In the genomic region with DNA sequence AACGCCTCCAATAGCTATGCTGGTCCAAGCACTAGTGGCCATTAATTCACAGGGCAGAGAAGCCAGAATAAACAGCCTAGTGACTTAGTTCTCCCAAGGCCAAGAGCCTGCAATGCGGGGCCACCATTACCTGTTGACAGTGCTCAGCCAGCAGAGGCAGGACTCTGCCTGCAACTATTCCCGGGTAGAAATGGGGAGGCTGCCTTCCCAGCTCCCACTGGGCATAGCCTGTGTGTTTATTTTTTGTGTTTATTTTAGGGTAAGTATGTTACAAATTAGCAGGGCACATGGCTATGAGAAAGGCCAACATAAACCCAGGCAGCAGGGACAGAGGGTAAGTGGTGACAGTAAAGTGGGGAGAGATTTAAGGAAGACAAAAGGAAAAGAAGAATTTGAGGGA, we compare ENCODE assay signal across 25 cellular contexts. TPM values are rescaled to one million over a fixed set of nuclear protein-coding genes. Genes with fewer than 3 reads are reported as not detected.
DNase-seq lines count a peak whose midpoint lies in the region; FAIRE-seq and TF ChIP-seq lines count a peak whose summit lies in the region.
"Had no signal": no experiment of that assay in that cellular context is flagged by ENCODE, and none has a peak within 500 bp of the region (broad histone marks: within the 10 kb centered on the region; RNA-seq: fewer than 3 reads in every experiment).

No MANE protein-coding gene starts in this region.

- H4K8ac ChIP-seq in H9 (replicated peaks; ENCODE audit: insufficient read length, low read depth, low read length) (no peak overlapping the region), H1 (ENCODE audit: extremely low read depth, insufficient read depth, low read length) (no peak overlapping the region)

- H3K36me3 ChIP-seq in HUES64 (ENCODE audit: insufficient read depth, low read length) (peaks cover 65% of the 10 kb centered on the region), H1 (ENCODE audit: control insufficient read depth in 2 of 4, insufficient read depth in 4 of 4, low read length in 3 of 4) (peaks cover 2 to 53% (median 11%) of the 10 kb centered on the region in 4 experiments; a peak in 6 of 8 replicates)
- H3K36me3 ChIP-seq: BLaER1 treated with 17β-estradiol and CSF1 and Interleukin-3, amounts not matched to agents 10 nM and 100 nM had no signal

- H3K18ac ChIP-seq in H9 (ENCODE audit: insufficient read length, low read depth, low read length) (no peak overlapping the region), H1 (ENCODE audit: extremely low read depth, low read length) (no peak overlapping the region)

- POLR2A ChIA-PET in H1 (lab: Charles Lee; ENCODE audit: partially characterized antibody), result interaction anchor here (0.9 to 13.4 kb wide), 7 partner anchors 6 to 195 kb away, joined by 3 to 163 read pairs (median 36); partner anchors contain the start of gene STX16

- no peak overlapping the region for H3K14ac ChIP-seq in H9 (ENCODE audit: insufficient read depth, low read length)
- no peak overlapping the region for H3K14ac ChIP-seq in H1 (ENCODE audit: insufficient read length)

- H3K27ac ChIP-seq in H9 (ENCODE audit: insufficient read length, low read depth, low read length), result no peak overlapping the region
- 0 out of 2 replicates have a peak overlapping the region, but pooled peaks have one; percentile 30 for H3K27ac ChIP-seq in HUES64 (ENCODE audit: low read depth, low read length)
- H3K27ac ChIP-seq in H1 (ENCODE audit: low read depth, low read length), result no peak overlapping the region
- H3K27ac ChIP-seq: A549; BLaER1 treated with 17β-estradiol and CSF1 and Interleukin-3, amounts not matched to agents 10 nM and 100 nM had no signal

- CTCF ChIA-PET in H1 (lab: Charles Lee; ENCODE audit: partially characterized antibody), result interaction anchor here (0.8 to 1.7 kb wide), 8 partner anchors 24 to 364 kb away, joined by 3 to 7 read pairs (median 3); no protein-coding TSS in a partner anchor

- H2AFZ ChIP-seq in H9 (ENCODE audit: low read length) (no peak overlapping the region), H1 (ENCODE audit: low read length) (no peak overlapping the region)

- H2BK120ac ChIP-seq in H9 (ENCODE audit: low read depth, low read length, poor library complexity, severe bottlenecking) (no peak overlapping the region), H1 (replicated peaks; ENCODE audit: low read depth, low read length) (no peak overlapping the region)

- H2BK20ac ChIP-seq in H9 (ENCODE audit: low read depth, low read length, poor library complexity, severe bottlenecking), result no peak overlapping the region
- no peak overlapping the region for H2BK20ac ChIP-seq in H1 (ENCODE audit: low read length)

- H2BK5ac ChIP-seq in H9 (ENCODE audit: insufficient read length, low read length) (no peak overlapping the region), H1 (ENCODE audit: low read depth, low read length) (no peak overlapping the region)

- peaks cover 9% of the 10 kb centered on the region for H3K4me1 ChIP-seq in H9 (ENCODE audit: insufficient read depth, low read length)
- peaks cover 55% of the 10 kb centered on the region for H3K4me1 ChIP-seq in HUES64 (ENCODE audit: insufficient read depth, low read length)
- H3K4me1 ChIP-seq in H1 (replicated peaks in 1 of 4; ENCODE audit: control insufficient read depth in 3 of 4, insufficient read depth in 4 of 4, low read length in 3 of 4), result peaks cover 16 to 35% (median 21%) of the 10 kb centered on the region in 4 experiments
- H3K4me1 ChIP-seq: A549 had no signal

- H2BK15ac ChIP-seq in H9 (ENCODE audit: low read depth, low read length), result no peak overlapping the region
- H2BK15ac ChIP-seq in H1 (ENCODE audit: low read length), result no peak overlapping the region

- peaks cover 27% of the 10 kb centered on the region for H3K27me3 Mint-ChIP-seq in H9 (ENCODE audit: low read depth)
- H3K27me3 Mint-ChIP-seq in nephron progenitor cell (ENCODE audit: low read depth, poor library complexity), result peaks cover 60% of the 10 kb centered on the region

- TF ChIP-seq CTCF in H9 (conservative IDR thresholded peaks at IDR 0.05) (no peak), H1 (IDR thresholded peaks at IDR 0.05; ENCODE audit: control extremely low read depth in 1 of 3, insufficient read depth in 1 of 3, low read depth in 1 of 3, low read length in 3 of 3) (no peak), nephron progenitor cell (IDR thresholded peaks at IDR 0.05) (no peak)

- H3K56ac ChIP-seq in H9 (ENCODE audit: insufficient read length, low read depth, low read length) (no peak overlapping the region), H1 (replicated peaks; ENCODE audit: insufficient read length, low read depth, low read length) (no peak overlapping the region)

- H4K91ac ChIP-seq in H9 (ENCODE audit: insufficient read length, low read depth, low read length) (no peak overlapping the region), H1 (replicated peaks; ENCODE audit: insufficient read length, low read length) (no peak overlapping the region)

- no peak for TF ChIP-seq RAD21 in H1 (IDR thresholded peaks at IDR 0.05 in 1 of 2, conservative IDR thresholded peaks at IDR 0.05 in 1 of 2; ENCODE audit: low read depth in 2 of 2, low read length in 2 of 2)

- H3K9me3 Mint-ChIP-seq in H9 (peaks cover 3 to 9% of the 10 kb centered on the region in 2 experiments; a peak in 4 of 5 replicates), nephron progenitor cell (peaks cover 6% of the 10 kb centered on the region)
- H3K9me3 Mint-ChIP-seq: CD4-positive, alpha-beta T cell; CD8-positive, alpha-beta memory T cell had no signal

- H3K79me1 ChIP-seq in H9 (ENCODE audit: insufficient read depth, low read depth, low read length, poor library complexity, severe bottlenecking) (peaks cover 2% of the 10 kb centered on the region), H1 (ENCODE audit: low read depth, low read length) (peaks cover 8% of the 10 kb centered on the region; the same call in 1 of the 2 replicates)

- no peak overlapping the region for H3K23ac ChIP-seq in H9 (ENCODE audit: insufficient read length, low read depth, low read length)
- H3K23ac ChIP-seq in H1 (ENCODE audit: insufficient read length), result no peak overlapping the region

- TF ChIP-seq POLR2A in H1 (IDR thresholded peaks at IDR 0.05; ENCODE audit: control extremely low read depth in 1 of 2, low read depth in 2 of 2, low read length in 2 of 2) (no peak), H54 (IDR thresholded peaks at IDR 0.05; ENCODE audit: low read depth, low read length) (no peak)

- no peak for TF ChIP-seq EP300 in H1 (IDR thresholded peaks at IDR 0.05; ENCODE audit: borderline replicate concordance in 1 of 2, low read depth in 2 of 2, low read length in 2 of 2)

- H3T11ph ChIP-seq in H9 (ENCODE audit: low read length), result no peak overlapping the region

- H3K4me3 Mint-ChIP-seq in H9 (peak overlapping the region in 1 of 2 experiments; percentile 25; a peak in 3 of 5 replicates), nephron progenitor cell (no peak overlapping the region)
- H3K4me3 Mint-ChIP-seq: CD4-positive, alpha-beta T cell; CD8-positive, alpha-beta memory T cell had no signal

- H3K79me2 ChIP-seq in H9 (ENCODE audit: insufficient read depth, low read length), result peaks cover 56% of the 10 kb centered on the region; the same call in 1 of the 2 replicates
- peaks cover 58 to 96% of the 10 kb centered on the region in 2 experiments for H3K79me2 ChIP-seq in H1 (ENCODE audit: control insufficient read depth in 1 of 2, insufficient read depth in 2 of 2, low read length in 2 of 2)

- DNase-seq in H9, result no peak
- no peak for DNase-seq in H1 (ENCODE audit: low read depth in 1 of 2, low spot score in 2 of 2)
- DNase-seq in nephron progenitor cell, result no peak
- no peak for DNase-seq in stimulated activated naive CD4-positive, alpha-beta T cell (lab: John Stamatoyannopoulos, UW)
- no peak for DNase-seq in GM03348 (ENCODE audit: low spot score)
- DNase-seq in activated CD4-positive, CD25-positive, alpha-beta regulatory T cell (lab: John Stamatoyannopoulos, UW), result no peak
- no peak for DNase-seq in H54 (ENCODE audit: insufficient read length, low spot score)
- DNase-seq: 8988T; ACHN; AML-193; BE2C; CD4-positive, alpha-beta T cell; CD8-positive, alpha-beta memory T cell; DMS 273 treated with DMSO at 0.1 percent for 48 hours; DMS79; EL; GDM1; HCEC 1CT had no signal

- H3K4ac ChIP-seq in H9 (ENCODE audit: low read depth, low read length), result no peak overlapping the region
- no peak overlapping the region for H3K4ac ChIP-seq in H1 (replicated peaks; ENCODE audit: insufficient read length, low read depth, low read length)

- WGBS in H9 (ENCODE audit: extremely low coverage, insufficient read length, low lambda C conversion rate), result no CpG with 5 or more reads among the region's 3 CpGs
- WGBS in HUES64, result 67% methylated on average over 3 of the region's 3 CpGs
- 55% methylated on average over 3 of the region's 3 CpGs; no CpG with 5 or more reads in 1 of the 2 experiments for WGBS in H1 (ENCODE audit: extremely low coverage in 1 of 2, insufficient coverage in 1 of 2, insufficient read length in 1 of 2, insufficient replicate concordance in 2 of 2, low coverage in 1 of 2, low lambda C conversion rate in 2 of 2, missing lambda C conversion rate in 1 of 2), 2 experiments

- no peak for FAIRE-seq in H1 (lab: Jason Lieb, UNC)
- FAIRE-seq in H54 (lab: Jason Lieb, UNC), result no peak
- FAIRE-seq: A549, D721Med, GM12891, GM18507 had no signal

- H3K4me2 ChIP-seq in H9 (ENCODE audit: insufficient read depth, insufficient read length, low read length) (no peak overlapping the region), H1 (ENCODE audit: insufficient read depth in 1 of 2, low read depth in 2 of 2, low read length in 2 of 2) (peak overlapping the region; percentile 15 to 98; a peak in 1 of 4 replicates)
- H3K4me2 ChIP-seq: A549 had no signal

- peaks cover 48 to 63% (median 55%) of the 10 kb centered on the region in 3 experiments for H3K36me3 Mint-ChIP-seq in H9 (ENCODE audit: insufficient read depth in 1 of 3, low read depth in 3 of 3)
- peaks cover 40% of the 10 kb centered on the region for H3K36me3 Mint-ChIP-seq in nephron progenitor cell (ENCODE audit: low read depth)
- H3K36me3 Mint-ChIP-seq: CD14-positive monocyte had no signal

- peak overlapping the region; percentile 3 to 88 (median 84); a peak in 6 of 7 replicates for H3K27ac Mint-ChIP-seq in H9
- peak overlapping the region; percentile 36 for H3K27ac Mint-ChIP-seq in nephron progenitor cell
- H3K27ac Mint-ChIP-seq: CD14-positive monocyte; CD4-positive, alpha-beta T cell; CD8-positive, alpha-beta memory T cell had no signal

- H3K9ac ChIP-seq in H9 (ENCODE audit: extremely low read depth, insufficient read length, low read length) (no peak overlapping the region), HUES64 (ENCODE audit: low read depth, low read length) (no peak overlapping the region), H1 (replicated peaks in 1 of 4; ENCODE audit: extremely low read depth in 1 of 4, low read depth in 3 of 4, low read length in 3 of 4) (no peak overlapping the region)
- H3K9ac ChIP-seq: BLaER1 treated with 17β-estradiol and CSF1 and Interleukin-3, amounts not matched to agents 10 nM and 100 nM had no signal

- peaks cover 6% of the 10 kb centered on the region; the same call in 1 of the 2 replicates for H3K27me3 ChIP-seq in H9 (ENCODE audit: insufficient read depth, low read length)
- H3K27me3 ChIP-seq in HUES64 (ENCODE audit: insufficient read depth, low read length), result peaks cover 20% of the 10 kb centered on the region
- H3K27me3 ChIP-seq in H1 (replicated peaks in 1 of 4; ENCODE audit: control insufficient read depth in 3 of 4, extremely low read depth in 1 of 4, insufficient read depth in 3 of 4, low read length in 3 of 4), result peaks cover 0 to 6% (median 3%) of the 10 kb centered on the region in 4 experiments; a peak in 4 of 7 replicates

- H3K9me3 ChIP-seq in H9 (ENCODE audit: control insufficient read depth, low read depth, low read length), result no peaks in the 10 kb centered on the region
- no peaks in the 10 kb centered on the region for H3K9me3 ChIP-seq in HUES64 (ENCODE audit: insufficient read depth, low read depth, low read length)
- no peaks in the 10 kb centered on the region for H3K9me3 ChIP-seq in H1 (ENCODE audit: insufficient read depth in 2 of 2, low read depth in 1 of 2, low read length in 1 of 2)
- H3K9me3 ChIP-seq: A549, BE2C had no signal

- H4K20me1 ChIP-seq in H9 (ENCODE audit: control insufficient read depth, insufficient read depth, insufficient read length), result no peaks in the 10 kb centered on the region
- H4K20me1 ChIP-seq in H1 (replicated peaks in 1 of 2; ENCODE audit: control insufficient read depth in 1 of 2, insufficient read depth in 2 of 2, low read length in 2 of 2), result peaks cover 7 to 13% of the 10 kb centered on the region in 2 experiments

- H3K23me2 ChIP-seq in H9 (ENCODE audit: insufficient read length, low read depth, low read length, poor library complexity, severe bottlenecking), result peaks cover 8% of the 10 kb centered on the region
- H3K23me2 ChIP-seq in H1 (ENCODE audit: low read depth, low read length), result peaks cover 8% of the 10 kb centered on the region

- H3K4me3 ChIP-seq in HUES64 (ENCODE audit: low read length) (no peak overlapping the region), H1 (ENCODE audit: extremely low read depth in 1 of 4, insufficient read depth in 2 of 4, low read depth in 3 of 4, low read length in 4 of 4) (no peak overlapping the region)
- H3K4me3 ChIP-seq: A549; BLaER1 treated with 17β-estradiol and CSF1 and Interleukin-3, amounts not matched to agents 10 nM and 100 nM had no signal

- H2BK12ac ChIP-seq in H9 (ENCODE audit: insufficient read length, low read depth, low read length) (no peak overlapping the region), H1 (ENCODE audit: low read depth, low read length) (no peak overlapping the region)

- peaks cover 83 to 94% of the 10 kb centered on the region in 2 experiments for H3K4me1 Mint-ChIP-seq in H9
- H3K4me1 Mint-ChIP-seq in nephron progenitor cell, result peaks cover 91% of the 10 kb centered on the region

- H4K5ac ChIP-seq in H9 (ENCODE audit: insufficient read length, low read depth, low read length) (no peak overlapping the region), H1 (ENCODE audit: insufficient read length, low read depth, low read length) (no peak overlapping the region)

- no peak overlapping the region for H2AK5ac ChIP-seq in H9 (ENCODE audit: insufficient read length, low read length)
- H2AK5ac ChIP-seq in H1 (ENCODE audit: low read depth, low read length), result no peak overlapping the region

RNA-seq across cellular contexts. Expression of gene GNAS-AS1, which starts 5.0 kb away (rescaled TPM):
- total RNA-seq in H9 (2021), result 8.6 and 11.3 TPM in 2 replicates
- 3.2 TPM for polyA plus RNA-seq in HUES64 (2013, experiment 1 of 2)
- polyA plus RNA-seq in HUES64 (2013, experiment 2 of 2), result 3.2 TPM
- 11.7 and 13.7 TPM in 2 replicates for total RNA-seq in H1 (2021; fragmentation: NEBNext Ultra II Directional; extraction: Animal tissue kit (Norgen Biotek cat#: 25700))
- 4.7 and 5.4 TPM in 2 replicates for polyA plus RNA-seq in H1 (2011; rRNA removed)
- 5.8 TPM for polyA plus RNA-seq in H1 (2011; cell fraction: cytosol; rRNA removed)
- polyA plus RNA-seq in H1 (2011; cell fraction: nucleus; rRNA removed), result 15.2 TPM
- 4.0 to 6.0 TPM (median 5.4 TPM) in 4 replicates for polyA plus RNA-seq in H1 (2012, experiment 1 of 2)
- 4.3 TPM for polyA plus RNA-seq in H1 (2012, experiment 2 of 2)
- polyA plus RNA-seq in H1 (2013, experiment 1 of 2), result 2.2 TPM
- 2.1 TPM for polyA plus RNA-seq in H1 (2013, experiment 2 of 2)
- polyA minus RNA-seq in H1 (2011; rRNA and poly(A)+ RNA removed), result 5.8 and 6.2 TPM in 2 replicates
- polyA minus RNA-seq in H1 (2011; cell fraction: cytosol; rRNA and poly(A)+ RNA removed), result 7.9 TPM
- polyA minus RNA-seq in H1 (2011; cell fraction: nucleus; rRNA and poly(A)+ RNA removed), result 20.0 TPM
- total RNA-seq: CD4-positive, alpha-beta T cell had no signal
- polyA plus RNA-seq: A549; CD14-positive monocyte; CD8-positive, alpha-beta memory T cell had no signal

RNA-seq across cellular contexts. Expression of gene GNAS, which starts 6.8 kb away (rescaled TPM):
- total RNA-seq in H9 (2021), result 918 and 920 TPM in 2 replicates
- polyA plus RNA-seq in HUES64 (2013, experiment 1 of 2), result 856 TPM
- 977 TPM for polyA plus RNA-seq in HUES64 (2013, experiment 2 of 2)
- total RNA-seq in H1 (2021; fragmentation: NEBNext Ultra II Directional; extraction: Animal tissue kit (Norgen Biotek cat#: 25700)), result 989 and 1,039 TPM in 2 replicates
- polyA plus RNA-seq in H1 (2011; rRNA removed), result 1,613 and 2,238 TPM in 2 replicates
- polyA plus RNA-seq in H1 (2011; cell fraction: cytosol; rRNA removed), result 1,327 TPM
- polyA plus RNA-seq in H1 (2011; cell fraction: nucleus; rRNA removed), result 1,703 TPM
- polyA plus RNA-seq in H1 (2012, experiment 1 of 2), result 953 to 1,220 TPM (median 1,156 TPM) in 4 replicates
- polyA plus RNA-seq in H1 (2012, experiment 2 of 2), result 998 TPM
- polyA plus RNA-seq in H1 (2013, experiment 1 of 2), result 696 TPM
- polyA plus RNA-seq in H1 (2013, experiment 2 of 2), result 746 TPM
- 1,072 and 1,265 TPM in 2 replicates for polyA minus RNA-seq in H1 (2011; rRNA and poly(A)+ RNA removed)
- 673 TPM for polyA minus RNA-seq in H1 (2011; cell fraction: cytosol; rRNA and poly(A)+ RNA removed)
- polyA minus RNA-seq in H1 (2011; cell fraction: nucleus; rRNA and poly(A)+ RNA removed), result 539 TPM
